In genomic region chr1:33298623-33299277, GRCh38 we compare ENCODE assay signal across 8 cellular contexts. TPM values are rescaled to one million over a fixed set of nuclear protein-coding genes. Genes with fewer than 3 reads are reported as not detected.
A peak's percentile ranks its signal among the peaks of the same experiment; 100 is the strongest.
DNase-seq lines count a peak whose midpoint lies in the region; ATAC-seq and TF ChIP-seq lines count a peak whose summit lies in the region.

No MANE protein-coding gene starts in this region.

- peak; percentile 60 to 65 for ATAC-seq in left cardiac atrium
- ATAC-seq in GM18511 (IDR thresholded peaks at IDR 0.05; ENCODE audit: unreplicated experiment) = no peak

- H3K4me3 ChIP-seq in GM12864 (ENCODE audit: low read depth, low read length) = no peak overlapping the region
- H3K4me3 ChIP-seq in adipocyte (ENCODE audit: low read length) = no peak overlapping the region
- H3K4me3 ChIP-seq in sigmoid colon = no peak overlapping the region

- H3K9ac ChIP-seq in adipocyte (ENCODE audit: low read length) = no peak overlapping the region

- TF ChIP-seq CTCF in GM12864 (IDR thresholded peaks at IDR 0.05; ENCODE audit: low read depth, low read length, missing control alignments) = peak; percentile 99
- peak; percentile 86 for TF ChIP-seq CTCF in LNCAP (IDR thresholded peaks at IDR 0.05)
- peak; percentile 54 to 94 (median 85) for TF ChIP-seq CTCF in sigmoid colon (IDR thresholded peaks at IDR 0.05)

- TF ChIP-seq POLR2A in sigmoid colon (IDR thresholded peaks at IDR 0.05) = no peak

- TF ChIP-seq EP300 in sigmoid colon (IDR thresholded peaks at IDR 0.05) = no peak

- intact Hi-C loops in left cardiac atrium (cut with DNase I) = loop anchor here (2.0 to 10.0 kb wide), 4 partner anchors 68 to 169 kb away; no protein-coding TSS in a partner anchor
- intact Hi-C loops in sigmoid colon (cut with DNase I) = loop anchor here (5.0 kb wide), 1 partner anchor 34 kb away; no protein-coding TSS in a partner anchor

- DNase-seq in GM12864 (ENCODE audit: low read depth) (no peak), SKM-1 treated with dmso at 0.1 percent for 144 hours (lab: John Stamatoyannopoulos, UW; ENCODE audit: unreplicated experiment) (peak; percentile 58), adipocyte (ENCODE audit: low read depth) (peak; percentile 87), left cardiac atrium (peak; percentile 81), sigmoid colon (peak; percentile 85), NCI-H1930 (lab: John Stamatoyannopoulos, UW) (no peak)

- H3K36me3 ChIP-seq in adipocyte (ENCODE audit: control insufficient read depth, insufficient read depth, low read length, severe bottlenecking) (peaks cover 9% of the 10 kb centered on the region), sigmoid colon (peaks cover 5 to 36% (median 12%) of the 10 kb centered on the region in 4 donors)

- H3K4me1 ChIP-seq in adipocyte (ENCODE audit: control insufficient read depth, insufficient read depth, low read length) (peaks cover 32% of the 10 kb centered on the region), sigmoid colon (peaks cover 0 to 31% (median 22%) of the 10 kb centered on the region in 4 donors)

- no peaks in the 10 kb centered on the region for H3K9me3 ChIP-seq in adipocyte (ENCODE audit: control insufficient read depth, low read length)
- H3K9me3 ChIP-seq in sigmoid colon = no peaks in the 10 kb centered on the region

- peak overlapping the region in 2 of 4 donors; percentile 1 to 28 for H3K27ac ChIP-seq in sigmoid colon

- H3K27me3 ChIP-seq in adipocyte (replicated peaks; ENCODE audit: control insufficient read depth, insufficient read depth, low read length) (no peaks in the 10 kb centered on the region), sigmoid colon (no peaks in the 10 kb centered on the region)

- WGBS in sigmoid colon, 2 donors = 74 to 80% methylated on average over 18 of the region's 18 CpGs

RNA-seq across cellular contexts. Expression of gene A3GALT2, which starts 22.1 kb away (rescaled TPM):
- total RNA-seq in left cardiac atrium (under 1 TPM in 1 of 2 donors, not detected in 1; 0.24 TPM), sigmoid colon (not detected)
- polyA plus RNA-seq in sigmoid colon = not detected

RNA-seq across cellular contexts. Expression of gene ZNF362, which starts 42.5 kb away (rescaled TPM):
- 10 to 100 TPM; 29.5 to 29.8 TPM for total RNA-seq in left cardiac atrium
- total RNA-seq in sigmoid colon = 10 to 100 TPM; 11.2 to 18.8 (median 15.9) TPM
- polyA plus RNA-seq in sigmoid colon = 1 to 10 TPM; 3.5 to 9.3 (median 5.4) TPM

Comparison
In these comparisons a context has a peak if more than half of its experiments do, and no peak if none do; other contexts are left out.
1. DNase-seq: peak in SKM-1 treated with dmso at 0.1 percent for 144 hours (single experiment), adipocyte (single experiment), left cardiac atrium (single experiment) and sigmoid colon (single experiment); none in GM12864 (single experiment) and NCI-H1930 (0 of 2).
2. Peak in every context shown above with its lines, with median percentiles within 50 percentile points of each other: CTCF ChIP-seq.